ENCODE assay signal across 13 cellular contexts in the genomic region with DNA sequence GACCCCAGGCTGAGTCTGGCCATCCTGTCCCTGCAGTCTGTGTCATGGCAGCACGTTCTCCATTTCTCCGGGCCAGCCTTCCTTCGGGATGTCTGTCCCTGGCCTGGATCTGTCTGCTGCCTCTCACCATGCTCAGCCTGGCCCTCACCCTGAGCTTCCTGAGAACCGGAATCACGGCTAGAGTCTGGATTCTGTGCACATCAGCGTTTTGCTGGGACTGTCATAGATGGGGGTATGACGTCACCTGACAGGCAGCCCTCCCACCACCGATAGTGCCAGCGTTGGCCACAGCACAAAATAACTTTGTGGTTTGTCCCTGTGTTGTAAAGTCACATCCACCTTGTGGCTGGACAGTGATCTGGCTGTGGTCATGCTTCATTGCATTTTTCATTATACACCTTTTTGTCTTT. TPM values are rescaled to one million over a fixed set of nuclear protein-coding genes. Genes with fewer than 3 reads are reported as not detected.
A peak's percentile ranks its signal among the peaks of the same experiment; 100 is the strongest.
DNase-seq lines count a peak whose midpoint lies in the region; ATAC-seq and TF ChIP-seq lines count a peak whose summit lies in the region.
"Had no signal": no experiment of that assay in that cellular context is flagged by ENCODE, and none has a peak within 500 bp of the region (broad histone marks: within the 10 kb centered on the region; RNA-seq: fewer than 3 reads in every experiment).

No MANE protein-coding gene starts in this region.

- no TSS peak for BruUV-seq in Calu3 (replicated peaks; lab: Mats Ljungman, UMichigan)

- no peak overlapping the region for H3K27ac Mint-ChIP-seq in natural killer cell treated with Interleukin-12 subunit alpha and Interleukin-12 subunit beta and Interleukin-15 and Interleukin-18, amount 100 ng/mL, for 72 hours
- H3K27ac Mint-ChIP-seq in Calu3 (ENCODE audit: unreplicated experiment): no peak overlapping the region
- H3K27ac Mint-ChIP-seq: activated T-cell treated with anti-CD3 and anti-CD28 coated beads, Interleukin-2, amount 50 U/mL, for 24 hours had no signal

- peak; percentile 15 for ATAC-seq in Right ventricle myocardium inferior
- no peak for ATAC-seq in natural killer cell treated with Interleukin-12 subunit alpha and Interleukin-12 subunit beta and Interleukin-15 and Interleukin-18, amount 100 ng/mL, for 72 hours
- no peak for ATAC-seq in GM21619 (IDR thresholded peaks at IDR 0.05; ENCODE audit: unreplicated experiment)

- H3K9me3 Mint-ChIP-seq in natural killer cell treated with Interleukin-12 subunit alpha and Interleukin-12 subunit beta and Interleukin-15 and Interleukin-18, amount 100 ng/mL, for 72 hours: no peaks in the 10 kb centered on the region
- H3K9me3 Mint-ChIP-seq in Calu3 (ENCODE audit: low read depth, unreplicated experiment): no peaks in the 10 kb centered on the region
- H3K9me3 Mint-ChIP-seq: activated T-cell treated with anti-CD3 and anti-CD28 coated beads, Interleukin-2, amount 50 U/mL, for 24 hours had no signal

- DNase-seq in Right ventricle myocardium inferior (ENCODE audit: missing footprints): no peak
- DNase-seq in cardiac septum (ENCODE audit: low spot score): no peak
- peak; percentile 34 for DNase-seq in dermis blood vessel endothelial cell
- peak; percentile 49 for DNase-seq in natural killer cell treated with Interleukin-12 subunit alpha and Interleukin-12 subunit beta and Interleukin-15 and Interleukin-18, amount 100 ng/mL, for 72 hours (ENCODE audit: low spot score)
- DNase-seq in NCI-H2171 treated with DMSO at 0.1 percent for 48 hours (lab: John Stamatoyannopoulos, UW): no peak
- no peak for DNase-seq in Calu3
- DNase-seq in central memory CD4-positive, alpha-beta T cell: no peak
- DNase-seq: activated CD4-positive, alpha-beta T cell treated with anti-CD3 and anti-CD28 coated beads for 1 hour; activated T-cell treated with anti-CD3 and anti-CD28 coated beads, Interleukin-2, amount 50 U/mL, for 24 hours; DMS 273 treated with DMSO at 0.1 percent for 48 hours; H7; NCI-H2029 treated with DMSO at 0.1 percent for 48 hours had no signal

- CTCF ChIA-PET in Calu3 (lab: Charles Lee): no interaction called here

- intact Hi-C loops in Right ventricle myocardium inferior (cut with DNase I): no loop called here
- intact Hi-C loops in cardiac septum (cut with DNase I): no loop called here
- intact Hi-C loops in Calu3 (cut with micrococcal nuclease; ENCODE audit: unreplicated experiment): no loop called here

- peaks cover 0 to 11% of the 10 kb centered on the region in 2 donors for H3K27me3 Mint-ChIP-seq in natural killer cell treated with Interleukin-12 subunit alpha and Interleukin-12 subunit beta and Interleukin-15 and Interleukin-18, amount 100 ng/mL, for 72 hours
- H3K27me3 Mint-ChIP-seq in Calu3 (ENCODE audit: unreplicated experiment): no peaks in the 10 kb centered on the region

- peaks cover 21 to 24% of the 10 kb centered on the region in 2 donors for H3K4me1 Mint-ChIP-seq in natural killer cell treated with Interleukin-12 subunit alpha and Interleukin-12 subunit beta and Interleukin-15 and Interleukin-18, amount 100 ng/mL, for 72 hours (ENCODE audit: low read depth in 2 of 2)
- H3K4me1 Mint-ChIP-seq in Calu3 (ENCODE audit: low read depth, unreplicated experiment): no peaks in the 10 kb centered on the region

- H3K36me3 Mint-ChIP-seq in natural killer cell treated with Interleukin-12 subunit alpha and Interleukin-12 subunit beta and Interleukin-15 and Interleukin-18, amount 100 ng/mL, for 72 hours: no peaks in the 10 kb centered on the region
- peaks cover 5% of the 10 kb centered on the region for H3K36me3 Mint-ChIP-seq in Calu3 (ENCODE audit: insufficient read depth, unreplicated experiment)

- H3K4me3 Mint-ChIP-seq in natural killer cell treated with Interleukin-12 subunit alpha and Interleukin-12 subunit beta and Interleukin-15 and Interleukin-18, amount 100 ng/mL, for 72 hours: no peak overlapping the region
- H3K4me3 Mint-ChIP-seq in Calu3 (ENCODE audit: low read depth, unreplicated experiment): no peak overlapping the region
- H3K4me3 Mint-ChIP-seq: activated T-cell treated with anti-CD3 and anti-CD28 coated beads, Interleukin-2, amount 50 U/mL, for 24 hours had no signal

- no peak for TF ChIP-seq CTCF in Calu3 (IDR thresholded peaks at IDR 0.05; ENCODE audit: unreplicated experiment)

RNA-seq across cellular contexts. Expression of a gene that starts 59.2 kb away (rescaled TPM):
- total RNA-seq in Right ventricle myocardium inferior (5.3 TPM), cardiac septum (9.7 TPM), dermis blood vessel endothelial cell (11.5 and 12.6 TPM in 2 replicates), Calu3 (2022) (14.1 and 15.6 TPM in 2 replicates)
- total RNA-seq in natural killer cell treated with Interleukin-12 subunit alpha and Interleukin-12 subunit beta and Interleukin-15 and Interleukin-18, amount 100 ng/mL, for 72 hours: 1 to 10 TPM; 2.2 to 4.9 TPM

Comparison
In these comparisons a context has a peak if more than half of its experiments do, and no peak if none do; other contexts are left out.
1. DNase-seq: peak in dermis blood vessel endothelial cell (single experiment) and natural killer cell treated with Interleukin-12 subunit alpha and Interleukin-12 subunit beta and Interleukin-15 and Interleukin-18, amount 100 ng/mL, for 72 hours (single experiment); none in Right ventricle myocardium inferior (single experiment), cardiac septum (single experiment), NCI-H2171 treated with DMSO at 0.1 percent for 48 hours (single experiment), Calu3 (single experiment) and central memory CD4-positive, alpha-beta T cell (single experiment).